2 cellular contexts compared by ENCODE assay signal in genomic region chr3:50532062-50532705, GRCh38.
TF ChIP-seq lines count a peak whose summit lies in the region.

No MANE protein-coding gene starts in this region.

TF ChIP-seq in SK-N-SH treated with all-trans-retinoic acid at 6 μM for 48 hours, 23 proteins besides CTCF, POLR2A, EP300 and RAD21:
- no peak for TF ChIP-seq POU6F1 (CRISPR knock-in tag; IDR thresholded peaks at IDR 0.05; ENCODE audit: borderline replicate concordance, low read depth)
- no peak for TF ChIP-seq ZFP3 (CRISPR knock-in tag; IDR thresholded peaks at IDR 0.05)
- TF ChIP-seq OSR1 (CRISPR knock-in tag; IDR thresholded peaks at IDR 0.05), result no peak
- TF ChIP-seq BACH2 (CRISPR knock-in tag; IDR thresholded peaks at IDR 0.05; ENCODE audit: borderline replicate concordance), result no peak
- no peak for TF ChIP-seq CSRNP3 (CRISPR knock-in tag; IDR thresholded peaks at IDR 0.05)
- TF ChIP-seq ZNF565 (CRISPR knock-in tag; conservative IDR thresholded peaks at IDR 0.05; ENCODE audit: low read depth), result no peak
- TF ChIP-seq ZNF8 (CRISPR knock-in tag; IDR thresholded peaks at IDR 0.05), result no peak

TF ChIP-seq in SK-N-SH, 30 proteins besides CTCF, POLR2A, EP300 and RAD21:
- no peak for TF ChIP-seq GATA2 (CRISPR knock-in tag; IDR thresholded peaks at IDR 0.05)
